In the genomic region with DNA sequence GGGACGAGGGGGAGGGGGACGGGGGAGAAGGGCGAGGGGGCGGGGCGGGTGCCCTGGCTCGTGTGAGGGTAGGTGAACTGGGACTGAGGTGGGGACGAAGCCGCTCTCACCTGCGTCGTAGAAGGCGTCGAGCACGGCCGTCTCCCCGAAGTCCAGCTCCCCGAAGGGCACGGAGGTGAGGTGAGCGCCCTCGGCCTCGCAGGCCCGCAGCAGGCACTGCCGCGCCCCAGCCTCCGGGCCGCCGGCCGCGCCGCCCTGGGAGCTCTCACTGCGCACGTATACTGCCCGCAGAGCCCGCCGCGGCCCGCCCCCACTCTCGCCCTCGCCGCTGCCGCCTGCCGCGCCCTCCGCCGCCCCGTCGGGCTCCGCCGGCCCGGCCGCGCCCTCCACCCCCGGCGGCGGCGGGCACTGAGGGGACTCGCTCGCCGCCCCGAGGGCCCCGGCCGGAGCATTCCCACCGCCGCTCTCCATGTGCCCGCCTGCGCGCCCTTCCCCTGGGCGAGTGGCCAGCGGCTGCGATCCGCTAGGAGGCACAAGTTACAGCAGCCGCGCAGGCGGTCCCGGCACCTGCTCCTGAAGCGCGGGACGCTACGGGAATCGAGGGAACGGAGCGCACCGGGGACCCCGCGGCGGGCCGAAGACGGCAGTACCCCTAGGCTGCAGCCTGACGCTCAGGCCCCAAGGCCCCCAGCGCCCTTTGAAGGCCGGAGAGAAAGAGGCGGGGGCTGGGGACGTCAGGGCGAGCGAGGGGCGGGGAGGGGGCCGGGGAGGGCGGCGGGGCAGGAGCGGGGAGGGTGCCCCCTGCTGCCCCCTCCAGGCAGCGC, we compare ENCODE assay signal across 7 cellular contexts. TPM values are rescaled to one million over a fixed set of nuclear protein-coding genes. Genes with fewer than 3 reads are reported as not detected.
DNase-seq lines count a peak whose midpoint lies in the region; ATAC-seq and TF ChIP-seq lines count a peak whose summit lies in the region.

A gene with protein sequence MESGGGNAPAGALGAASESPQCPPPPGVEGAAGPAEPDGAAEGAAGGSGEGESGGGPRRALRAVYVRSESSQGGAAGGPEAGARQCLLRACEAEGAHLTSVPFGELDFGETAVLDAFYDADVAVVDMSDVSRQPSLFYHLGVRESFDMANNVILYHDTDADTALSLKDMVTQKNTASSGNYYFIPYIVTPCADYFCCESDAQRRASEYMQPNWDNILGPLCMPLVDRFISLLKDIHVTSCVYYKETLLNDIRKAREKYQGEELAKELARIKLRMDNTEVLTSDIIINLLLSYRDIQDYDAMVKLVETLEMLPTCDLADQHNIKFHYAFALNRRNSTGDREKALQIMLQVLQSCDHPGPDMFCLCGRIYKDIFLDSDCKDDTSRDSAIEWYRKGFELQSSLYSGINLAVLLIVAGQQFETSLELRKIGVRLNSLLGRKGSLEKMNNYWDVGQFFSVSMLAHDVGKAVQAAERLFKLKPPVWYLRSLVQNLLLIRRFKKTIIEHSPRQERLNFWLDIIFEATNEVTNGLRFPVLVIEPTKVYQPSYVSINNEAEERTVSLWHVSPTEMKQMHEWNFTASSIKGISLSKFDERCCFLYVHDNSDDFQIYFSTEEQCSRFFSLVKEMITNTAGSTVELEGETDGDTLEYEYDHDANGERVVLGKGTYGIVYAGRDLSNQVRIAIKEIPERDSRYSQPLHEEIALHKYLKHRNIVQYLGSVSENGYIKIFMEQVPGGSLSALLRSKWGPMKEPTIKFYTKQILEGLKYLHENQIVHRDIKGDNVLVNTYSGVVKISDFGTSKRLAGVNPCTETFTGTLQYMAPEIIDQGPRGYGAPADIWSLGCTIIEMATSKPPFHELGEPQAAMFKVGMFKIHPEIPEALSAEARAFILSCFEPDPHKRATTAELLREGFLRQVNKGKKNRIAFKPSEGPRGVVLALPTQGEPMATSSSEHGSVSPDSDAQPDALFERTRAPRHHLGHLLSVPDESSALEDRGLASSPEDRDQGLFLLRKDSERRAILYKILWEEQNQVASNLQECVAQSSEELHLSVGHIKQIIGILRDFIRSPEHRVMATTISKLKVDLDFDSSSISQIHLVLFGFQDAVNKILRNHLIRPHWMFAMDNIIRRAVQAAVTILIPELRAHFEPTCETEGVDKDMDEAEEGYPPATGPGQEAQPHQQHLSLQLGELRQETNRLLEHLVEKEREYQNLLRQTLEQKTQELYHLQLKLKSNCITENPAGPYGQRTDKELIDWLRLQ (N-terminal part only) (minus strand): TSS at position 718 of the 824 bp plus-strand sequence. CDS start 247 bp downstream, at position 471.

- peak; percentile 35 for DNase-seq in EL
- DNase-seq in HT1080 (ENCODE audit: low read depth) = peak; percentile 16
- peak; percentile 33 for DNase-seq in activated CD4-positive, CD25-positive, alpha-beta regulatory T cell treated with anti-CD3 and anti-CD28 coated beads, Interleukin-2, amount 50 U/mL, for 72 hours
- peak; percentile 25 for DNase-seq in retina
- DNase-seq in NAMALWA (ENCODE audit: low spot score) = no peak

- no peak for TF ChIP-seq EP300 in gastroesophageal sphincter (IDR thresholded peaks at IDR 0.05)

- 20% methylated on average over 1 of the region's 100 CpGs; no CpG with 5 or more reads in 1 of the 2 donors for WGBS in gastroesophageal sphincter (ENCODE audit: low coverage in 1 of 2), 2 donors

- TF ChIP-seq CTCF in gastroesophageal sphincter (IDR thresholded peaks at IDR 0.05) = peak in 1 of 4 experiments; percentile 46

- H3K27me3 ChIP-seq in gastroesophageal sphincter = peaks cover 41% of the 10 kb centered on the region

- H3K4me1 ChIP-seq in gastroesophageal sphincter = peaks cover 0 to 16% (median 0%) of the 10 kb centered on the region in 3 donors

- H3K27ac ChIP-seq in gastroesophageal sphincter = no peak within 1 kb of the TSS

- no peak for TF ChIP-seq POLR2A in gastroesophageal sphincter (IDR thresholded peaks at IDR 0.05)

- H3K4me3 ChIP-seq in gastroesophageal sphincter = peak within 1 kb of the TSS; percentile 37 to 47

- H3K9me3 ChIP-seq in gastroesophageal sphincter = no peaks in the 10 kb centered on the region

- peak; percentile 16 for ATAC-seq in gastroesophageal sphincter
- no peak for ATAC-seq in HG03520 (IDR thresholded peaks at IDR 0.05; ENCODE audit: unreplicated experiment)

- H3K36me3 ChIP-seq in gastroesophageal sphincter = no peaks in the 10 kb centered on the region

RNA-seq across cellular contexts. Expression of the gene that starts here (rescaled TPM):
- 3.2 and 4.5 TPM in 2 replicates for total RNA-seq in HT1080 (2014; rRNA removed; shearing (Covaris generic))
- 0.51 and 0.77 TPM in 2 replicates for polyA plus RNA-seq in HT1080 (2015; cell fraction: cytosol; rRNA removed)
- polyA plus RNA-seq in HT1080 (2015; cell fraction: nucleus; rRNA removed) = 1.1 and 1.6 TPM in 2 replicates
- total RNA-seq in gastroesophageal sphincter = under 1 TPM in 1 of 4 donors, not detected in 3; 0.13 TPM

Comparison
In these comparisons a context has a peak if more than half of its experiments do, and no peak if none do; other contexts are left out.
1. Peak in ATAC-seq and H3K4me3 ChIP-seq in gastroesophageal sphincter; RNA of the gene not detected or under 1 TPM.